ENCODE assay signal across 8 cellular contexts in the genomic region with DNA sequence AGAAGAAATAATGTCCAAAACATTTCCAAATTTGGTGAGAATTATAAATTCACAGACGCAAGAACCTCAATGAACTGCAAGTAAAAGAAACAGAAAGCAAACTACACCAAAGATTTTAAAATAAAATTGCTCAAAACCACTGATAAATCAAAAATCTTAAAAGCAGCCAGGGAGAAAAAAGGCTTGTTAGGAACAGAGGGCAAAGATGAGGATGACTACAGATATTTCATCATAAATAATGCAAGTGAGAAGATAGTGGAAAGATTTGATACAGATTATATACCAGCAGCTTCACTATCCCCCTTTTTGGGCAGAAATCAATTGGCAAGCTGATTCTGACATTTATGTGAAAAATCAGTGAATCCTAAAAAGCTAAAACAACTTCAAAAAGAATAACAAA. TPM values are rescaled to one million over a fixed set of nuclear protein-coding genes. Genes with fewer than 3 reads are reported as not detected.
"Had no signal": no experiment of that assay in that cellular context is flagged by ENCODE, and none has a peak within 500 bp of the region (broad histone marks: within the 10 kb centered on the region; RNA-seq: fewer than 3 reads in every experiment).

No MANE protein-coding gene starts in this region.

- H3K4me1 Mint-ChIP-seq: IgD-negative memory B cell had no signal

- H3K27me3 Mint-ChIP-seq: IgD-negative memory B cell had no signal

- DNase-seq: GM23248, GOT3, H7, KBM-7 had no signal

- H3K27ac Mint-ChIP-seq: IgD-negative memory B cell had no signal

- ATAC-seq: HCT116, HepG2 had no signal

- H3K4me3 Mint-ChIP-seq: IgD-negative memory B cell had no signal

- H3K36me3 Mint-ChIP-seq: IgD-negative memory B cell had no signal

RNA-seq across cellular contexts. Expression of a gene that starts 10.3 kb away (rescaled TPM):
- total RNA-seq: GM23248, HepG2, HT1080 had no signal
